Comparison of ENCODE assay signal across 9 cellular contexts in genomic region chr2:16246911-16247310, GRCh38.
"Had no signal": no experiment of that assay in that cellular context is flagged by ENCODE, and none has a peak within 500 bp of the region (broad histone marks: within the 10 kb centered on the region; RNA-seq: fewer than 3 reads in every experiment).

No MANE protein-coding gene starts in this region.

- H3K4me3 ChIP-seq: GM23338, K562 had no signal

- ATAC-seq: GM23338, K562 had no signal

- H3K27ac Mint-ChIP-seq: GM23338 had no signal

- H3K4me3 Mint-ChIP-seq: GM23338, H9 had no signal

- H2AFZ ChIP-seq: GM23338 had no signal

- H3K9me3 Mint-ChIP-seq: GM23338, H9 had no signal

- FAIRE-seq: H1, H54, HTR-8/SVneo, K562 had no signal

- DNase-seq: H9, HCEC 1CT, IMR-90, KG1 had no signal

- H3K4me2 ChIP-seq: GM23338 had no signal
